17 cellular contexts compared by ENCODE assay signal in genomic region chr17:82897514-82898249, GRCh38. TPM values are rescaled to one million over a fixed set of nuclear protein-coding genes. Genes with fewer than 3 reads are reported as not detected.
"Had no signal": no experiment of that assay in that cellular context is flagged by ENCODE, and none has a peak within 500 bp of the region (broad histone marks: within the 10 kb centered on the region; RNA-seq: fewer than 3 reads in every experiment).

No MANE protein-coding gene starts in this region.

- H3K27ac ChIP-seq: coronary artery, heart right ventricle, pancreas, stomach, testis, upper lobe of right lung had no signal

- H3K4me3 Mint-ChIP-seq: activated CD4-positive, alpha-beta memory T cell treated with anti-CD3 and anti-CD28 coated beads, Interleukin-2, amount 10 ng/mL, durations not matched to agents 7 days and 5 days; activated T-cell treated with anti-CD3 and anti-CD28 coated beads, Interleukin-2, amount 50 U/mL, for 24 hours; naive thymus-derived CD4-positive, alpha-beta T cell; T-helper 2 cell treated with Interferon-gamma antibody and Interleukin-4, amounts not matched to agents 5 μg/mL and 100 μg/mL, for 36 hours had no signal

- H3K27me3 Mint-ChIP-seq: activated CD4-positive, alpha-beta memory T cell treated with anti-CD3 and anti-CD28 coated beads, Interleukin-2, amount 10 ng/mL, durations not matched to agents 7 days and 5 days; activated T-cell treated with anti-CD3 and anti-CD28 coated beads, Interleukin-2, amount 50 U/mL, for 24 hours; naive thymus-derived CD4-positive, alpha-beta T cell had no signal

- H3K9me3 ChIP-seq: heart right ventricle, mucosa of descending colon, pancreas, stomach, testis, upper lobe of right lung had no signal

- H3K27me3 ChIP-seq: heart right ventricle, pancreas, stomach, testis, upper lobe of right lung had no signal

- H3K4me3 ChIP-seq: coronary artery, heart right ventricle, mucosa of descending colon, pancreas, stomach, testis, upper lobe of right lung had no signal

- H3K9me3 Mint-ChIP-seq: activated CD4-positive, alpha-beta memory T cell treated with anti-CD3 and anti-CD28 coated beads, Interleukin-2, amount 10 ng/mL, durations not matched to agents 7 days and 5 days; activated T-cell treated with anti-CD3 and anti-CD28 coated beads, Interleukin-2, amount 50 U/mL, for 24 hours; naive thymus-derived CD4-positive, alpha-beta T cell; T-helper 2 cell treated with Interferon-gamma antibody and Interleukin-4, amounts not matched to agents 5 μg/mL and 100 μg/mL, for 36 hours had no signal

- H3K4me1 ChIP-seq: testis had no signal

- DNase-seq: activated CD4-positive, alpha-beta memory T cell treated with anti-CD3 and anti-CD28 coated beads, Interleukin-2, amount 10 ng/mL, durations not matched to agents 7 days and 5 days; activated naive CD4-positive, alpha-beta T cell treated with anti-CD3 and anti-CD28 coated beads, Interleukin-2, amount 50 U/mL, for 16 hours; activated T-cell treated with anti-CD3 and anti-CD28 coated beads, Interleukin-2, amount 50 U/mL, for 24 hours; caudate nucleus; effector CD4-positive, alpha-beta T cell; foreskin melanocyte; heart right ventricle; mucosa of descending colon; naive thymus-derived CD4-positive, alpha-beta T cell; pancreas; stimulated activated CD4-positive, alpha-beta T cell treated with anti-CD3 and anti-CD28 coated beads, Interleukin-1b, Interleukin-23, amount 100 ng/mL, for 48 hours; stomach; testis; upper lobe of right lung had no signal

- H3K27ac Mint-ChIP-seq: activated CD4-positive, alpha-beta memory T cell treated with anti-CD3 and anti-CD28 coated beads, Interleukin-2, amount 10 ng/mL, durations not matched to agents 7 days and 5 days; activated T-cell treated with anti-CD3 and anti-CD28 coated beads, Interleukin-2, amount 50 U/mL, for 24 hours had no signal

- ATAC-seq: heart right ventricle; mucosa of descending colon; naive thymus-derived CD4-positive, alpha-beta T cell; pancreas; upper lobe of right lung had no signal

- H3K36me3 ChIP-seq: pancreas had no signal

RNA-seq across cellular contexts. Expression of gene ZNF750, which starts 57.9 kb away (rescaled TPM):
- total RNA-seq: activated CD4-positive, alpha-beta memory T cell treated with anti-CD3 and anti-CD28 coated beads, Interleukin-2, amount 10 ng/mL, durations not matched to agents 7 days and 5 days; fibroblast of lung; mucosa of descending colon; naive thymus-derived CD4-positive, alpha-beta T cell; pancreas; stomach had no signal
- polyA plus RNA-seq: fibroblast of lung had no signal
